In genomic region chr22:46649176-46650077, GRCh38 we compare ENCODE assay signal across 1 cellular context.
TF ChIP-seq lines count a peak whose summit lies in the region.

No MANE protein-coding gene starts in this region.

TF ChIP-seq in K562, 482 proteins besides CTCF, POLR2A, EP300 and RAD21 (continued from another document and continues in another):
- peak; percentile 47 to 64; a peak in 3 of 4 replicates for TF ChIP-seq MNT (conservative IDR thresholded peaks at IDR 0.05)
- TF ChIP-seq CHD4 (IDR thresholded peaks at IDR 0.05; ENCODE audit: insufficient read depth, insufficient replicate concordance, low read depth, low read length, poor library complexity, severe bottlenecking) = no peak
- TF ChIP-seq MLLT1 (IDR thresholded peaks at IDR 0.05) = no peak
- TF ChIP-seq MXI1 (IDR thresholded peaks at IDR 0.05; ENCODE audit: low read depth, low read length) = no peak
- TF ChIP-seq ATF3 (IDR thresholded peaks at IDR 0.05) = no peak
- TF ChIP-seq ATF3 (CRISPR knock-in tag; conservative IDR thresholded peaks at IDR 0.05) = no peak
- TF ChIP-seq TAF15 (IDR thresholded peaks at IDR 0.05; ENCODE audit: low read depth, low read length) = no peak
- no peak for TF ChIP-seq SRSF9 (IDR thresholded peaks at IDR 0.05; ENCODE audit: borderline replicate concordance, low read depth, low read length)
- TF ChIP-seq ZNF143 (CRISPR knock-in tag; IDR thresholded peaks at IDR 0.05) = no peak
- TF ChIP-seq SP2 (IDR thresholded peaks at IDR 0.05; ENCODE audit: extremely low read depth, low read depth, low read length, poor library complexity, severe bottlenecking) = peak; percentile 3
- peak; percentile 10 for TF ChIP-seq RBBP5 (IDR thresholded peaks at IDR 0.05; ENCODE audit: borderline replicate concordance, insufficient read depth, low read length, poor library complexity, severe bottlenecking)
- no peak for TF ChIP-seq ARNT (IDR thresholded peaks at IDR 0.05)
- no peak for TF ChIP-seq ARHGAP35 (IDR thresholded peaks at IDR 0.05; ENCODE audit: partially characterized antibody)
- TF ChIP-seq RNF2 (IDR thresholded peaks at IDR 0.05) = no peak
- no peak for TF ChIP-seq ZNF584 (CRISPR knock-in tag; IDR thresholded peaks at IDR 0.05; ENCODE audit: low read depth)
- peak; percentile 50; the same call in 1 of the 2 replicates for TF ChIP-seq TFAP4 (CRISPR knock-in tag; IDR thresholded peaks at IDR 0.05; ENCODE audit: borderline replicate concordance)
- TF ChIP-seq DDX20 (tag; IDR thresholded peaks at IDR 0.05; ENCODE audit: low read depth) = no peak
- TF ChIP-seq ZNF347 (CRISPR knock-in tag; IDR thresholded peaks at IDR 0.05; ENCODE audit: low read depth) = no peak
- TF ChIP-seq SAFB (IDR thresholded peaks at IDR 0.05; ENCODE audit: borderline replicate concordance, low read depth, low read length) = no peak
- TF ChIP-seq HIVEP1 (CRISPR knock-in tag; IDR thresholded peaks at IDR 0.05) = no peak
- no peak for TF ChIP-seq RHOXF2B (CRISPR knock-in tag; conservative IDR thresholded peaks at IDR 0.05)
- no peak for TF ChIP-seq ZBTB8A (IDR thresholded peaks at IDR 0.05; ENCODE audit: partially characterized antibody)
- TF ChIP-seq TBL1XR1 (IDR thresholded peaks at IDR 0.05; ENCODE audit: low read length in 2 of 2) = no peak
- no peak for TF ChIP-seq MED1 (CRISPR knock-in tag; IDR thresholded peaks at IDR 0.05; ENCODE audit: borderline replicate concordance)
- no peak for TF ChIP-seq E2F4 (CRISPR knock-in tag; IDR thresholded peaks at IDR 0.05; ENCODE audit: low read depth)
- no peak for TF ChIP-seq ZSCAN32 (CRISPR knock-in tag; IDR thresholded peaks at IDR 0.05)
- TF ChIP-seq TFAM (CRISPR knock-in tag; conservative IDR thresholded peaks at IDR 0.05) = no peak
- TF ChIP-seq SP1 (CRISPR knock-in tag; IDR thresholded peaks at IDR 0.05) = no peak
- TF ChIP-seq ATF4 (CRISPR knock-in tag; IDR thresholded peaks at IDR 0.05) = no peak
- TF ChIP-seq RBM14 (IDR thresholded peaks at IDR 0.05; ENCODE audit: borderline replicate concordance, insufficient read depth, low read depth, low read length) = no peak
- no peak for TF ChIP-seq BRCA1 (IDR thresholded peaks at IDR 0.05)
- no peak for TF ChIP-seq BRCA1 (CRISPR knock-in tag; IDR thresholded peaks at IDR 0.05)
- peak; percentile 81 for TF ChIP-seq BHLHE40 (IDR thresholded peaks at IDR 0.05; ENCODE audit: low read length)
- TF ChIP-seq RBM22 (IDR thresholded peaks at IDR 0.05; ENCODE audit: low read depth, low read length, poor library complexity, severe bottlenecking) = no peak
- no peak for TF ChIP-seq TEAD2 (tag; IDR thresholded peaks at IDR 0.05)
- TF ChIP-seq NFE2 (IDR thresholded peaks at IDR 0.05; ENCODE audit: low read depth) = peak; percentile 63
- TF ChIP-seq CTBP1 (IDR thresholded peaks at IDR 0.05; ENCODE audit: borderline replicate concordance) = no peak
- no peak for TF ChIP-seq ZNF133 (CRISPR knock-in tag; IDR thresholded peaks at IDR 0.05)
- TF ChIP-seq ATF6 (CRISPR knock-in tag; IDR thresholded peaks at IDR 0.05) = no peak
- peak; percentile 46; the same call in 1 of the 2 replicates for TF ChIP-seq SMARCA4 (IDR thresholded peaks at IDR 0.05)
- no peak for TF ChIP-seq ZNF518B (CRISPR knock-in tag; IDR thresholded peaks at IDR 0.05)
- peak; percentile 31; the same call in 1 of the 2 replicates for TF ChIP-seq MAFK (IDR thresholded peaks at IDR 0.05; ENCODE audit: low read length)
- no peak for TF ChIP-seq NUFIP1 (IDR thresholded peaks at IDR 0.05; ENCODE audit: partially characterized antibody)
- no peak for TF ChIP-seq ZSCAN29 (IDR thresholded peaks at IDR 0.05)
- TF ChIP-seq ETV1 (tag; conservative IDR thresholded peaks at IDR 0.05; ENCODE audit: low read depth) = peak; percentile 16; the same call in 1 of the 2 replicates
- TF ChIP-seq FOSL1 (tag; conservative IDR thresholded peaks at IDR 0.05) = no peak
- no peak for TF ChIP-seq NR1H2 (CRISPR knock-in tag; IDR thresholded peaks at IDR 0.05)
- no peak for TF ChIP-seq ZNF184 (CRISPR knock-in tag; IDR thresholded peaks at IDR 0.05)
- no peak for TF ChIP-seq KAT2B (IDR thresholded peaks at IDR 0.05; ENCODE audit: low read depth, low read length)
- no peak for TF ChIP-seq NEUROD1 (IDR thresholded peaks at IDR 0.05; ENCODE audit: borderline replicate concordance, low read depth, low read length, partially characterized antibody)
- TF ChIP-seq CXXC5 (CRISPR knock-in tag; IDR thresholded peaks at IDR 0.05) = no peak
- no peak for TF ChIP-seq CHD2 (IDR thresholded peaks at IDR 0.05; ENCODE audit: low read depth, low read length)
- TF ChIP-seq ZNF551 (CRISPR knock-in tag; IDR thresholded peaks at IDR 0.05) = no peak
- TF ChIP-seq PURB (CRISPR knock-in tag; IDR thresholded peaks at IDR 0.05; ENCODE audit: low read depth) = no peak
- TF ChIP-seq ZNF740 (CRISPR knock-in tag; IDR thresholded peaks at IDR 0.05) = no peak
- no peak for TF ChIP-seq ZNF740 (tag; IDR thresholded peaks at IDR 0.05)
- TF ChIP-seq SMAD3 (CRISPR knock-in tag; conservative IDR thresholded peaks at IDR 0.05) = no peak
- TF ChIP-seq XRCC3 (IDR thresholded peaks at IDR 0.05) = no peak
- no peak for TF ChIP-seq FUS (optimal IDR thresholded peaks at IDR 0.05; ENCODE audit: low read depth, low read length)
- no peak for TF ChIP-seq ARID3B (CRISPR knock-in tag; IDR thresholded peaks at IDR 0.05; ENCODE audit: borderline replicate concordance)
- TF ChIP-seq E2F5 (CRISPR knock-in tag; IDR thresholded peaks at IDR 0.05) = no peak
